1 cellular context compared by ENCODE assay signal in the genomic region with DNA sequence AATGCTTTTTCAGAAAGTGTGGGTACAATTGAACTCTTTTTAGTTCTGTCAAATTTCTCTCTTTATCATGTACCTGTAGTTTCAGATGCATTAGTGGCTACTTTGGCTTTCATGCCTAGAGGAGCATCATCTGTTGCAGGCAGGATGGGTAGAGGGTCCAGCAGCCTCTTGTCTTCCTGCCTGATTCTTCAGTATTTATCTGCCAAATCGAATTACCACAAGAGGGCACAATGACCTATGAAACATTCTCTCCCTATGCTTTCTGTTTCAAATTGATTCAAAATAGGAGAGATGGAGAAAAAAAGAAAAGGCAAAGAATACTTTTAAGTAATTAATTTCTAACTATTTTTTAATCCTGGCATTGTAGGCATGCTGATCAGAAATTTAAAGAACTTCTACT.
TF ChIP-seq lines count a peak whose summit lies in the region.

No MANE protein-coding gene starts in this region.

TF ChIP-seq in GM23338, 12 proteins besides CTCF, POLR2A, EP300 and RAD21 (continued from another document):
- TF ChIP-seq, protein P1, sequence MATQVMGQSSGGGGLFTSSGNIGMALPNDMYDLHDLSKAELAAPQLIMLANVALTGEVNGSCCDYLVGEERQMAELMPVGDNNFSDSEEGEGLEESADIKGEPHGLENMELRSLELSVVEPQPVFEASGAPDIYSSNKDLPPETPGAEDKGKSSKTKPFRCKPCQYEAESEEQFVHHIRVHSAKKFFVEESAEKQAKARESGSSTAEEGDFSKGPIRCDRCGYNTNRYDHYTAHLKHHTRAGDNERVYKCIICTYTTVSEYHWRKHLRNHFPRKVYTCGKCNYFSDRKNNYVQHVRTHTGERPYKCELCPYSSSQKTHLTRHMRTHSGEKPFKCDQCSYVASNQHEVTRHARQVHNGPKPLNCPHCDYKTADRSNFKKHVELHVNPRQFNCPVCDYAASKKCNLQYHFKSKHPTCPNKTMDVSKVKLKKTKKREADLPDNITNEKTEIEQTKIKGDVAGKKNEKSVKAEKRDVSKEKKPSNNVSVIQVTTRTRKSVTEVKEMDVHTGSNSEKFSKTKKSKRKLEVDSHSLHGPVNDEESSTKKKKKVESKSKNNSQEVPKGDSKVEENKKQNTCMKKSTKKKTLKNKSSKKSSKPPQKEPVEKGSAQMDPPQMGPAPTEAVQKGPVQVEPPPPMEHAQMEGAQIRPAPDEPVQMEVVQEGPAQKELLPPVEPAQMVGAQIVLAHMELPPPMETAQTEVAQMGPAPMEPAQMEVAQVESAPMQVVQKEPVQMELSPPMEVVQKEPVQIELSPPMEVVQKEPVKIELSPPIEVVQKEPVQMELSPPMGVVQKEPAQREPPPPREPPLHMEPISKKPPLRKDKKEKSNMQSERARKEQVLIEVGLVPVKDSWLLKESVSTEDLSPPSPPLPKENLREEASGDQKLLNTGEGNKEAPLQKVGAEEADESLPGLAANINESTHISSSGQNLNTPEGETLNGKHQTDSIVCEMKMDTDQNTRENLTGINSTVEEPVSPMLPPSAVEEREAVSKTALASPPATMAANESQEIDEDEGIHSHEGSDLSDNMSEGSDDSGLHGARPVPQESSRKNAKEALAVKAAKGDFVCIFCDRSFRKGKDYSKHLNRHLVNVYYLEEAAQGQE (IDR thresholded peaks at IDR 0.05; ENCODE audit: unreplicated experiment): no peak
TF ChIP-seq in GM23338: peak in this region for 0.
